Comparison of ENCODE assay signal across 10 cellular contexts in genomic region chr4:9812530-9813340, GRCh38. TPM values are rescaled to one million over a fixed set of nuclear protein-coding genes. Genes with fewer than 3 reads are reported as not detected.
DNase-seq lines count a peak whose midpoint lies in the region; ATAC-seq lines count a peak whose summit lies in the region.
"Had no signal": no experiment of that assay in that cellular context is flagged by ENCODE, and none has a peak within 500 bp of the region (broad histone marks: within the 10 kb centered on the region; RNA-seq: fewer than 3 reads in every experiment).

No MANE protein-coding gene starts in this region.

- no peak overlapping the region for H2BK5ac ChIP-seq in trophoblast cell (ENCODE audit: low read depth, low read length, poor library complexity)

- no peak overlapping the region for H3K23ac ChIP-seq in trophoblast cell (ENCODE audit: low read length)

- no peak overlapping the region for H2AK5ac ChIP-seq in trophoblast cell (ENCODE audit: low read length)

- H3K4me2 ChIP-seq in trophoblast cell (ENCODE audit: low read length): no peak overlapping the region

- no peak overlapping the region for H3K4ac ChIP-seq in trophoblast cell (ENCODE audit: low read depth, low read length)

- no CpG with 5 or more reads among the region's 4 CpGs for WGBS in trophoblast cell (ENCODE audit: extremely low coverage, insufficient coverage, insufficient read length)

- no peaks in the 10 kb centered on the region for H3K79me2 ChIP-seq in trophoblast cell (ENCODE audit: control insufficient read depth, insufficient read depth, low read length, poor library complexity)

- ATAC-seq in GM19043 (IDR thresholded peaks at IDR 0.05; ENCODE audit: low read depth, unreplicated experiment) (peak; percentile 90), HG02981 (IDR thresholded peaks at IDR 0.05; ENCODE audit: unreplicated experiment) (peak; percentile 89)

- H3K9ac ChIP-seq in trophoblast cell (ENCODE audit: low read length): no peak overlapping the region

- no peak overlapping the region for H3K27ac ChIP-seq in trophoblast cell (ENCODE audit: low read depth, low read length)
- H3K27ac ChIP-seq: SK-N-MC had no signal

- H3K27me3 ChIP-seq in trophoblast cell (ENCODE audit: insufficient read depth, low read length): no peaks in the 10 kb centered on the region

- H2BK120ac ChIP-seq in trophoblast cell (ENCODE audit: insufficient read depth, low read length, poor library complexity): no peak overlapping the region

- H3K9me3 ChIP-seq in trophoblast cell (ENCODE audit: insufficient read depth, low read depth, low read length): peaks cover 1% of the 10 kb centered on the region

- H3K18ac ChIP-seq in trophoblast cell (ENCODE audit: low read length): no peak overlapping the region

- H3K4me3 ChIP-seq in trophoblast cell (ENCODE audit: low read depth, low read length): no peak overlapping the region
- H3K4me3 ChIP-seq: SK-N-MC had no signal

- peak; percentile 62 for DNase-seq in Ammon's horn (ENCODE audit: low spot score)
- peak; percentile 50 for DNase-seq in SKM-1 (lab: John Stamatoyannopoulos, UW; ENCODE audit: unreplicated experiment)
- no peak for DNase-seq in H4 (ENCODE audit: low spot score)
- DNase-seq in NCI-H345 treated with DMSO at 0.1 percent for 48 hours (lab: John Stamatoyannopoulos, UW; ENCODE audit: unreplicated experiment): no peak
- no peak for DNase-seq in activated T-cell treated with anti-CD3 and anti-CD28 coated beads for 4 hours
- no peak for DNase-seq in trophoblast cell

- no peak overlapping the region for H4K91ac ChIP-seq in trophoblast cell (ENCODE audit: low read depth, low read length)

- no peak overlapping the region for H4K12ac ChIP-seq in trophoblast cell (ENCODE audit: low read depth, low read length)

- no peak overlapping the region for H2AFZ ChIP-seq in trophoblast cell (ENCODE audit: insufficient read depth, low read length, poor library complexity)

- H2BK12ac ChIP-seq in trophoblast cell (ENCODE audit: low read length): no peak overlapping the region

- H4K8ac ChIP-seq in trophoblast cell (ENCODE audit: low read depth, low read length): no peak overlapping the region

- H3K4me1 ChIP-seq in trophoblast cell (ENCODE audit: control insufficient read depth in 1 of 2, insufficient read depth in 2 of 2, low read length in 2 of 2): no peaks in the 10 kb centered on the region

- H3K36me3 ChIP-seq in trophoblast cell (ENCODE audit: control insufficient read depth in 1 of 2, insufficient read depth in 2 of 2, low read length in 2 of 2): no peaks in the 10 kb centered on the region

- no peaks in the 10 kb centered on the region for H3K79me1 ChIP-seq in trophoblast cell (ENCODE audit: low read length)

- no peak overlapping the region for H3K14ac ChIP-seq in trophoblast cell (ENCODE audit: low read length)

RNA-seq across cellular contexts. Expression of gene DRD5, which starts 31.3 kb away (rescaled TPM):
- not detected in 2 replicates for total RNA-seq in H4 (2014; rRNA removed; shearing (Covaris generic))
- not detected in 2 replicates for polyA plus RNA-seq in trophoblast cell (2013)
- total RNA-seq: HT1080 had no signal

Comparison
In these comparisons a context has a peak if more than half of its experiments do, and no peak if none do; other contexts are left out.
1. DNase-seq: peak in Ammon's horn (single experiment) and SKM-1 (single experiment); none in H4 (single experiment), NCI-H345 treated with DMSO at 0.1 percent for 48 hours (single experiment), activated T-cell treated with anti-CD3 and anti-CD28 coated beads for 4 hours (single experiment) and trophoblast cell (0 of 2).